Comparison of ENCODE assay signal across 9 cellular contexts in genomic region chr16:85800321-85800669, GRCh38. TPM values are rescaled to one million over a fixed set of nuclear protein-coding genes. Genes with fewer than 3 reads are reported as not detected.
DNase-seq lines count a peak whose midpoint lies in the region; ATAC-seq, FAIRE-seq and TF ChIP-seq lines count a peak whose summit lies in the region.
"Had no signal": no experiment of that assay in that cellular context is flagged by ENCODE, and none has a peak within 500 bp of the region (broad histone marks: within the 10 kb centered on the region; RNA-seq: fewer than 3 reads in every experiment).

No MANE protein-coding gene starts in this region.

- no peak overlapping the region for H3K14ac ChIP-seq in H1 (ENCODE audit: insufficient read length)

- 0 out of 2 replicates have a peak overlapping the region, but pooled peaks have one; percentile 53 for H4K8ac ChIP-seq in H1 (ENCODE audit: extremely low read depth, insufficient read depth, low read length)

- peaks cover 0 to 3% (median 0%) of the 10 kb centered on the region in 4 experiments; a peak in 1 of 7 replicates for H3K4me1 ChIP-seq in H1 (replicated peaks in 1 of 4; ENCODE audit: control insufficient read depth in 3 of 4, insufficient read depth in 4 of 4, low read length in 3 of 4)

- no peak overlapping the region for H3K23ac ChIP-seq in H1 (ENCODE audit: insufficient read length)

- H2BK20ac ChIP-seq in H1 (ENCODE audit: low read length) = no peak overlapping the region

- POLR2A ChIA-PET in H1 (lab: Charles Lee; ENCODE audit: partially characterized antibody) = interaction anchor here (0.8 to 1.5 kb wide), 9 partner anchors 9 to 222 kb away, joined by 3 to 8 read pairs (median 3); no protein-coding TSS in a partner anchor
- POLR2A ChIA-PET in GM10248 (lab: Yijun Ruan, JAX) = no interaction called here

- H3K27ac ChIP-seq in SK-N-MC (no peak overlapping the region), H1 (ENCODE audit: low read depth, low read length) (peak overlapping the region; percentile 81; the same call in 1 of the 2 replicates)

- H3K18ac ChIP-seq in H1 (ENCODE audit: extremely low read depth, low read length) = no peak overlapping the region

- H3K27me3 ChIP-seq in H1 (replicated peaks in 1 of 4; ENCODE audit: control insufficient read depth in 3 of 4, extremely low read depth in 1 of 4, insufficient read depth in 3 of 4, low read length in 3 of 4) = no peaks in the 10 kb centered on the region

- TF ChIP-seq CTCF in H1 (IDR thresholded peaks at IDR 0.05; ENCODE audit: control extremely low read depth in 1 of 3, insufficient read depth in 1 of 3, low read depth in 1 of 3, low read length in 3 of 3) (no peak), GM10248 (IDR thresholded peaks at IDR 0.05; ENCODE audit: control extremely low read depth, extremely low read depth, low read depth, missing control alignments) (no peak)

- H3K4ac ChIP-seq in H1 (replicated peaks; ENCODE audit: insufficient read length, low read depth, low read length) = no peak overlapping the region

- H2BK5ac ChIP-seq in H1 (ENCODE audit: low read depth, low read length) = no peak overlapping the region

- no peaks in the 10 kb centered on the region for H3K9me3 Mint-ChIP-seq in activated CD8-positive, alpha-beta memory T cell treated with anti-CD3 and anti-CD28 coated beads, Interleukin-2, amount 10 ng/mL, durations not matched to agents 7 days and 5 days (ENCODE audit: low read depth)
- no peaks in the 10 kb centered on the region for H3K9me3 Mint-ChIP-seq in natural killer cell treated with Interleukin-12 subunit alpha and Interleukin-12 subunit beta and Interleukin-15 and Interleukin-18, amount 100 ng/mL, for 72 hours

- H4K5ac ChIP-seq in H1 (ENCODE audit: insufficient read length, low read depth, low read length) = no peak overlapping the region

- no peak overlapping the region for H4K91ac ChIP-seq in H1 (replicated peaks; ENCODE audit: insufficient read length, low read length)

- FAIRE-seq in H1 (lab: Jason Lieb, UNC) = no peak
- FAIRE-seq: endometrium had no signal

- H2BK120ac ChIP-seq in H1 (replicated peaks; ENCODE audit: low read depth, low read length) = no peak overlapping the region

- peaks cover 31% of the 10 kb centered on the region for H3K36me3 ChIP-seq in SK-N-MC (ENCODE audit: insufficient read depth, low read length)
- H3K36me3 ChIP-seq in H1 (ENCODE audit: control insufficient read depth in 2 of 4, insufficient read depth in 4 of 4, low read length in 3 of 4) = peaks cover 27 to 60% (median 44%) of the 10 kb centered on the region in 4 experiments

- peaks cover 53% of the 10 kb centered on the region for H3K4me1 Mint-ChIP-seq in activated CD8-positive, alpha-beta memory T cell treated with anti-CD3 and anti-CD28 coated beads, Interleukin-2, amount 10 ng/mL, durations not matched to agents 7 days and 5 days
- peaks cover 47 to 65% of the 10 kb centered on the region in 2 donors for H3K4me1 Mint-ChIP-seq in natural killer cell treated with Interleukin-12 subunit alpha and Interleukin-12 subunit beta and Interleukin-15 and Interleukin-18, amount 100 ng/mL, for 72 hours (ENCODE audit: low read depth in 2 of 2)

- H3K56ac ChIP-seq in H1 (replicated peaks; ENCODE audit: insufficient read length, low read depth, low read length) = no peak overlapping the region

- no peak overlapping the region for H2BK12ac ChIP-seq in H1 (ENCODE audit: low read depth, low read length)

- H3K4me2 ChIP-seq in H1 (ENCODE audit: insufficient read depth in 1 of 2, low read depth in 2 of 2, low read length in 2 of 2) = peak overlapping the region; percentile 72 to 78

- H3K9ac ChIP-seq in SK-N-MC (ENCODE audit: insufficient read length) (peak overlapping the region; percentile 84), H1 (replicated peaks in 1 of 4; ENCODE audit: extremely low read depth in 1 of 4, low read depth in 3 of 4, low read length in 3 of 4) (peak overlapping the region in 3 of 4 experiments; percentile 70 to 88 (median 84); a peak in 6 of 7 replicates)

- peak overlapping the region; percentile 84 for H3K27ac Mint-ChIP-seq in activated CD8-positive, alpha-beta memory T cell treated with anti-CD3 and anti-CD28 coated beads, Interleukin-2, amount 10 ng/mL, durations not matched to agents 7 days and 5 days
- H3K27ac Mint-ChIP-seq in natural killer cell treated with Interleukin-12 subunit alpha and Interleukin-12 subunit beta and Interleukin-15 and Interleukin-18, amount 100 ng/mL, for 72 hours = peak overlapping the region; percentile 78 to 89

- no peak for TF ChIP-seq RAD21 in H1 (IDR thresholded peaks at IDR 0.05 in 1 of 2, conservative IDR thresholded peaks at IDR 0.05 in 1 of 2; ENCODE audit: low read depth in 2 of 2, low read length in 2 of 2)

- H2AK5ac ChIP-seq in H1 (ENCODE audit: low read depth, low read length) = no peak overlapping the region

- TF ChIP-seq POLR2A in H1 (IDR thresholded peaks at IDR 0.05; ENCODE audit: control extremely low read depth in 1 of 2, low read depth in 2 of 2, low read length in 2 of 2) = no peak

- H3K79me1 ChIP-seq in H1 (ENCODE audit: low read depth, low read length) = peaks cover 4% of the 10 kb centered on the region

- H3K36me3 Mint-ChIP-seq in activated CD8-positive, alpha-beta memory T cell treated with anti-CD3 and anti-CD28 coated beads, Interleukin-2, amount 10 ng/mL, durations not matched to agents 7 days and 5 days = peaks cover 43% of the 10 kb centered on the region
- H3K36me3 Mint-ChIP-seq in natural killer cell treated with Interleukin-12 subunit alpha and Interleukin-12 subunit beta and Interleukin-15 and Interleukin-18, amount 100 ng/mL, for 72 hours = peaks cover 34% of the 10 kb centered on the region

- H3K27me3 Mint-ChIP-seq in activated CD8-positive, alpha-beta memory T cell treated with anti-CD3 and anti-CD28 coated beads, Interleukin-2, amount 10 ng/mL, durations not matched to agents 7 days and 5 days = no peaks in the 10 kb centered on the region
- H3K27me3 Mint-ChIP-seq in natural killer cell treated with Interleukin-12 subunit alpha and Interleukin-12 subunit beta and Interleukin-15 and Interleukin-18, amount 100 ng/mL, for 72 hours = no peaks in the 10 kb centered on the region

- no peak for DNase-seq in activated CD8-positive, alpha-beta memory T cell treated with anti-CD3 and anti-CD28 coated beads, Interleukin-2, amount 10 ng/mL, durations not matched to agents 7 days and 5 days
- DNase-seq in activated CD8-positive, alpha-beta memory T cell treated with anti-CD3 and anti-CD28 coated beads, Interleukin-2, amount 50 U/mL, for 48 hours = no peak
- no peak for DNase-seq in SK-N-MC (ENCODE audit: low read depth, low spot score)
- DNase-seq in H1 (ENCODE audit: low read depth in 1 of 2, low spot score in 2 of 2) = no peak
- no peak for DNase-seq in natural killer cell treated with Interleukin-12 subunit alpha and Interleukin-12 subunit beta and Interleukin-15 and Interleukin-18, amount 100 ng/mL, for 72 hours (ENCODE audit: low spot score)
- DNase-seq in NCI-H510A treated with DMSO at 0.1 percent for 48 hours (lab: John Stamatoyannopoulos, UW) = no peak
- DNase-seq in NCI-H128 (lab: John Stamatoyannopoulos, UW; ENCODE audit: unreplicated experiment) = no peak
- no peak for DNase-seq in GM10248 (ENCODE audit: extremely low spot score)

- H3K4me3 Mint-ChIP-seq in activated CD8-positive, alpha-beta memory T cell treated with anti-CD3 and anti-CD28 coated beads, Interleukin-2, amount 10 ng/mL, durations not matched to agents 7 days and 5 days = peak overlapping the region; percentile 86
- H3K4me3 Mint-ChIP-seq in natural killer cell treated with Interleukin-12 subunit alpha and Interleukin-12 subunit beta and Interleukin-15 and Interleukin-18, amount 100 ng/mL, for 72 hours = peak overlapping the region; percentile 86

- WGBS in H1 (ENCODE audit: extremely low coverage in 1 of 2, insufficient coverage in 1 of 2, insufficient read length in 1 of 2, insufficient replicate concordance in 2 of 2, low coverage in 1 of 2, low lambda C conversion rate in 2 of 2, missing lambda C conversion rate in 1 of 2), 2 experiments = 30% methylated on average over 9 of the region's 9 CpGs; no CpG with 5 or more reads in 1 of the 2 experiments

- peaks cover 6% of the 10 kb centered on the region for H3K23me2 ChIP-seq in H1 (ENCODE audit: low read depth, low read length)

- CTCF ChIA-PET in activated CD8-positive, alpha-beta memory T cell treated with anti-CD3 and anti-CD28 coated beads, Interleukin-2, amount 10 ng/mL, durations not matched to agents 7 days and 5 days (lab: Charles Lee) = interaction anchor here (1.4 to 1.9 kb wide), 3 partner anchors 187 to 245 kb away, joined by 4 to 9 read pairs (median 6); no protein-coding TSS in a partner anchor
- CTCF ChIA-PET in H1 (lab: Charles Lee; ENCODE audit: partially characterized antibody) = interaction anchor here (1.0 to 4.9 kb wide), 3 partner anchors 20 to 48 kb away, joined by 3 to 38 read pairs (median 3); no protein-coding TSS in a partner anchor
- CTCF ChIA-PET in GM10248 (lab: Yijun Ruan, JAX) = interaction anchor here (4.3 kb wide), 1 partner anchor 19 kb away, joined by 58 read pairs; no protein-coding TSS in a partner anchor

- H2BK15ac ChIP-seq in H1 (ENCODE audit: low read length) = no peak overlapping the region

- H4K20me1 ChIP-seq in H1 (replicated peaks in 1 of 2; ENCODE audit: control insufficient read depth in 1 of 2, insufficient read depth in 2 of 2, low read length in 2 of 2) = peaks cover 6 to 14% of the 10 kb centered on the region in 2 experiments

- ATAC-seq in activated CD8-positive, alpha-beta memory T cell treated with anti-CD3 and anti-CD28 coated beads, Interleukin-2, amount 10 ng/mL, durations not matched to agents 7 days and 5 days = no peak
- ATAC-seq in natural killer cell treated with Interleukin-12 subunit alpha and Interleukin-12 subunit beta and Interleukin-15 and Interleukin-18, amount 100 ng/mL, for 72 hours = no peak

- H2AFZ ChIP-seq in H1 (ENCODE audit: low read length) = no peak overlapping the region

- H3K4me3 ChIP-seq in SK-N-MC (peak overlapping the region; percentile 81), H1 (ENCODE audit: extremely low read depth in 1 of 4, insufficient read depth in 2 of 4, low read depth in 3 of 4, low read length in 4 of 4) (peak overlapping the region; percentile 82 to 97 (median 95))

- no peak for TF ChIP-seq EP300 in H1 (IDR thresholded peaks at IDR 0.05; ENCODE audit: borderline replicate concordance in 1 of 2, low read depth in 2 of 2, low read length in 2 of 2)

- H3K9me3 ChIP-seq in SK-N-MC (ENCODE audit: low read depth, low read length) (no peaks in the 10 kb centered on the region), H1 (ENCODE audit: insufficient read depth in 2 of 2, low read depth in 1 of 2, low read length in 1 of 2) (no peaks in the 10 kb centered on the region)

- H3K79me2 ChIP-seq in H1 (ENCODE audit: control insufficient read depth in 1 of 2, insufficient read depth in 2 of 2, low read length in 2 of 2) = peaks cover 28 to 69% of the 10 kb centered on the region in 2 experiments

RNA-seq across cellular contexts. Expression of gene COX4I1, which starts 0.8 kb away (rescaled TPM):
- total RNA-seq in activated CD8-positive, alpha-beta memory T cell treated with anti-CD3 and anti-CD28 coated beads, Interleukin-2, amount 10 ng/mL, durations not matched to agents 7 days and 5 days = 100 to 1,000 TPM; 422 to 473 TPM
- total RNA-seq in H1 (2021; fragmentation: NEBNext Ultra II Directional; extraction: Animal tissue kit (Norgen Biotek cat#: 25700)) = 496 and 507 TPM in 2 replicates
- 693 and 707 TPM in 2 replicates for polyA plus RNA-seq in H1 (2011; rRNA removed)
- 932 TPM for polyA plus RNA-seq in H1 (2011; cell fraction: cytosol; rRNA removed)
- 683 TPM for polyA plus RNA-seq in H1 (2011; cell fraction: nucleus; rRNA removed)
- 451 to 785 TPM (median 705 TPM) in 4 replicates for polyA plus RNA-seq in H1 (2012, experiment 1 of 2)
- 672 TPM for polyA plus RNA-seq in H1 (2012, experiment 2 of 2)
- 1,101 TPM for polyA plus RNA-seq in H1 (2013, experiment 1 of 2)
- 1,112 TPM for polyA plus RNA-seq in H1 (2013, experiment 2 of 2)
- polyA minus RNA-seq in H1 (2011; rRNA and poly(A)+ RNA removed) = 205 and 258 TPM in 2 replicates
- polyA minus RNA-seq in H1 (2011; cell fraction: cytosol; rRNA and poly(A)+ RNA removed) = 116 TPM
- 127 TPM for polyA minus RNA-seq in H1 (2011; cell fraction: nucleus; rRNA and poly(A)+ RNA removed)
- 100 to 1,000 TPM; 326 to 345 TPM for total RNA-seq in natural killer cell treated with Interleukin-12 subunit alpha and Interleukin-12 subunit beta and Interleukin-15 and Interleukin-18, amount 100 ng/mL, for 72 hours

RNA-seq across cellular contexts. Expression of gene EMC8, which starts 1.0 kb away (rescaled TPM):
- 10 to 100 TPM; 32.2 to 33.9 TPM for total RNA-seq in activated CD8-positive, alpha-beta memory T cell treated with anti-CD3 and anti-CD28 coated beads, Interleukin-2, amount 10 ng/mL, durations not matched to agents 7 days and 5 days
- 47.9 and 52.2 TPM in 2 replicates for total RNA-seq in H1 (2021; fragmentation: NEBNext Ultra II Directional; extraction: Animal tissue kit (Norgen Biotek cat#: 25700))
- polyA plus RNA-seq in H1 (2011; rRNA removed) = 64.0 and 69.7 TPM in 2 replicates
- polyA plus RNA-seq in H1 (2011; cell fraction: cytosol; rRNA removed) = 60.0 TPM
- 79.9 TPM for polyA plus RNA-seq in H1 (2011; cell fraction: nucleus; rRNA removed)
- polyA plus RNA-seq in H1 (2012, experiment 1 of 2) = 29.4 to 44.5 TPM (median 41.7 TPM) in 4 replicates
- 39.1 TPM for polyA plus RNA-seq in H1 (2012, experiment 2 of 2)
- polyA plus RNA-seq in H1 (2013, experiment 1 of 2) = 33.5 TPM
- polyA plus RNA-seq in H1 (2013, experiment 2 of 2) = 31.9 TPM
- 64.3 and 73.2 TPM in 2 replicates for polyA minus RNA-seq in H1 (2011; rRNA and poly(A)+ RNA removed)
- 61.1 TPM for polyA minus RNA-seq in H1 (2011; cell fraction: cytosol; rRNA and poly(A)+ RNA removed)
- 38.0 TPM for polyA minus RNA-seq in H1 (2011; cell fraction: nucleus; rRNA and poly(A)+ RNA removed)
- total RNA-seq in natural killer cell treated with Interleukin-12 subunit alpha and Interleukin-12 subunit beta and Interleukin-15 and Interleukin-18, amount 100 ng/mL, for 72 hours = 10 to 100 TPM; 39.9 to 57.9 TPM

RNA-seq across cellular contexts. Expression of gene C16orf74, which starts 49.4 kb away (rescaled TPM):
- total RNA-seq in activated CD8-positive, alpha-beta memory T cell treated with anti-CD3 and anti-CD28 coated beads, Interleukin-2, amount 10 ng/mL, durations not matched to agents 7 days and 5 days = under 1 TPM; 0.23 to 0.41 TPM
- total RNA-seq in H1 (2021; fragmentation: NEBNext Ultra II Directional; extraction: Animal tissue kit (Norgen Biotek cat#: 25700)) = 6.1 and 7.3 TPM in 2 replicates
- polyA plus RNA-seq in H1 (2011; rRNA removed) = 9.3 and 13.4 TPM in 2 replicates
- 9.3 TPM for polyA plus RNA-seq in H1 (2011; cell fraction: cytosol; rRNA removed)
- polyA plus RNA-seq in H1 (2011; cell fraction: nucleus; rRNA removed) = 9.9 TPM
- 4.3 to 8.8 TPM (median 7.6 TPM) in 4 replicates for polyA plus RNA-seq in H1 (2012, experiment 1 of 2)
- 7.0 TPM for polyA plus RNA-seq in H1 (2012, experiment 2 of 2)
- polyA plus RNA-seq in H1 (2013, experiment 1 of 2) = 9.0 TPM
- polyA plus RNA-seq in H1 (2013, experiment 2 of 2) = 8.4 TPM
- 0.44 and 0.85 TPM in 2 replicates for polyA minus RNA-seq in H1 (2011; rRNA and poly(A)+ RNA removed)
- 2.2 TPM for polyA minus RNA-seq in H1 (2011; cell fraction: cytosol; rRNA and poly(A)+ RNA removed)
- polyA minus RNA-seq in H1 (2011; cell fraction: nucleus; rRNA and poly(A)+ RNA removed) = 1.1 TPM
- not detected for total RNA-seq in natural killer cell treated with Interleukin-12 subunit alpha and Interleukin-12 subunit beta and Interleukin-15 and Interleukin-18, amount 100 ng/mL, for 72 hours
